Comparison of ENCODE assay signal across 11 cellular contexts in the genomic region with DNA sequence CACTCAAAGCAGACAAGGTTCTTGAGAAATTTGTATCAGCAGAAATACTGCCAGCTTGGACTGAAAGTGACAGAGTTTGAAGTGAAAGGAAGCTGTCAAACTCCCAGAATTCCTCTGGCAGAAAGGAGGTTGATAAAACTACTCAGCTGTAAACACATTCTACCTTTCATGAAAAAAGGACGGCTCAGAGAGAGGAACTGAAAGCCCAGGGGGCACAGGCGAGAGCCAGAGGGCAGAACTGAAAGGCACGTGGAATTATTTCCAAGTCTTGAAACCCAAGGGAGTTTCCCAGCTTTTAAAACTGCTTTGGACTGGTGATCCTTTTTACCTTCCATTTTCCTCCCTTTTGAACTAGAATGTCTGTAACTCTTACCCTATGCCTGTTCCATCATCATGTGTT. TPM values are rescaled to one million over a fixed set of nuclear protein-coding genes. Genes with fewer than 3 reads are reported as not detected.
A peak's percentile ranks its signal among the peaks of the same experiment; 100 is the strongest.
DNase-seq lines count a peak whose midpoint lies in the region; ATAC-seq and TF ChIP-seq lines count a peak whose summit lies in the region.
"Had no signal": no experiment of that assay in that cellular context is flagged by ENCODE, and none has a peak within 500 bp of the region (broad histone marks: within the 10 kb centered on the region; RNA-seq: fewer than 3 reads in every experiment).

No MANE protein-coding gene starts in this region.

- H2BK5ac ChIP-seq in mesenchymal stem cell (ENCODE audit: low read depth, low read length, poor library complexity, severe bottlenecking): no peak overlapping the region

- H3K4me3 ChIP-seq in OCI-LY1 (ENCODE audit: low read depth, low read length, poor library complexity, severe bottlenecking): no peak overlapping the region
- peak overlapping the region in 1 of 2 experiments; percentile 9 for H3K4me3 ChIP-seq in mesenchymal stem cell (ENCODE audit: insufficient read depth in 1 of 2, low read depth in 1 of 2, low read length in 2 of 2)

- H4K20me1 ChIP-seq in OCI-LY1 (ENCODE audit: insufficient read depth, low read length): no peaks in the 10 kb centered on the region

- H3F3A ChIP-seq in OCI-LY1 (ENCODE audit: insufficient read depth, low read length): no peaks in the 10 kb centered on the region

- H3K27me3 ChIP-seq in CD4-positive, alpha-beta T cell (ENCODE audit: control insufficient read depth, insufficient read depth, low read length): no peaks in the 10 kb centered on the region
- H3K27me3 ChIP-seq in OCI-LY1 (ENCODE audit: insufficient read depth, low read length) (no peaks in the 10 kb centered on the region), mesenchymal stem cell (ENCODE audit: control insufficient read depth in 1 of 2, insufficient read depth in 1 of 2, low read length in 2 of 2) (peaks cover 0 to 46% of the 10 kb centered on the region in 2 experiments)

- H3K36me3 ChIP-seq in OCI-LY1 (ENCODE audit: insufficient read depth, low read length) (no peaks in the 10 kb centered on the region), mesenchymal stem cell (ENCODE audit: control insufficient read depth in 1 of 2, insufficient read depth in 2 of 2, low read depth in 1 of 2, low read length in 2 of 2) (no peaks in the 10 kb centered on the region)

- peaks cover 16% of the 10 kb centered on the region for H3K4me1 Mint-ChIP-seq in CD4-positive, alpha-beta T cell (ENCODE audit: low read depth)

- peaks cover 11% of the 10 kb centered on the region for H3K4me1 ChIP-seq in OCI-LY1 (ENCODE audit: insufficient read depth, low read length, severe bottlenecking)
- no peaks in the 10 kb centered on the region for H3K4me1 ChIP-seq in mesenchymal stem cell (ENCODE audit: control insufficient read depth, insufficient read depth, low read depth, low read length)

- intact Hi-C loops in CD4-positive, alpha-beta T cell (cut with DNase I, micrococcal nuclease): no loop called here

- H3K9me2 ChIP-seq in OCI-LY1 (ENCODE audit: low read depth, low read length): no peaks in the 10 kb centered on the region

- H2BK12ac ChIP-seq in mesenchymal stem cell (ENCODE audit: low read length in 2 of 2): no peak overlapping the region

- H3K79me2 ChIP-seq in OCI-LY1 (ENCODE audit: insufficient read depth, low read length): no peaks in the 10 kb centered on the region

- H3K27ac ChIP-seq in CD4-positive, alpha-beta T cell (ENCODE audit: low read depth, low read length): no peak overlapping the region
- H3K27ac ChIP-seq in OCI-LY1 (ENCODE audit: low read depth, low read length, poor library complexity, severe bottlenecking): no peak overlapping the region
- H3K27ac ChIP-seq in mesenchymal stem cell (ENCODE audit: low read length, poor library complexity, severe bottlenecking): no peak overlapping the region
- H3K27ac ChIP-seq: HL-60 had no signal

- DNase-seq in CD4-positive, alpha-beta T cell: no peak
- no peak for DNase-seq in mesenchymal stem cell
- DNase-seq in activated CD4-positive, CD25-positive, alpha-beta regulatory T cell treated with anti-CD3 and anti-CD28 coated beads, Interleukin-2, amount 50 U/mL, for 72 hours: no peak
- no peak for DNase-seq in HCEC 1CT
- no peak for DNase-seq in central memory CD4-positive, alpha-beta T cell
- DNase-seq: anterior cingulate cortex, NCI-H446 had no signal

- no peak for TF ChIP-seq CTCF in CD4-positive, alpha-beta T cell (IDR thresholded peaks at IDR 0.05)
- TF ChIP-seq CTCF in OCI-LY1 (IDR thresholded peaks at IDR 0.05; ENCODE audit: low read length): no peak

- no peaks in the 10 kb centered on the region for H3K9me3 Mint-ChIP-seq in CD4-positive, alpha-beta T cell

- H2BK120ac ChIP-seq in mesenchymal stem cell (ENCODE audit: low read depth, low read length): no peak overlapping the region

- ATAC-seq in CD4-positive, alpha-beta T cell (ENCODE audit: poor library complexity): no peak
- peak; percentile 57 for ATAC-seq in GM19351 (IDR thresholded peaks at IDR 0.05; ENCODE audit: unreplicated experiment)
- ATAC-seq in GM18907 (IDR thresholded peaks at IDR 0.05; ENCODE audit: unreplicated experiment): no peak

- POLR2A ChIA-PET in CD4-positive, alpha-beta T cell (lab: Charles Lee): interaction anchor here (0.6 to 1.4 kb wide), 3 partner anchors 14 to 587 kb away, joined by 3 to 17 read pairs (median 7); a partner anchor contains a TSS

- no peak overlapping the region for H3K18ac ChIP-seq in mesenchymal stem cell (ENCODE audit: low read depth in 1 of 2, low read length in 2 of 2)

- H3K36me3 Mint-ChIP-seq in CD4-positive, alpha-beta T cell (ENCODE audit: low read depth): no peaks in the 10 kb centered on the region

- H3K9me3 ChIP-seq in CD4-positive, alpha-beta T cell (ENCODE audit: control insufficient read depth, low read length): no peaks in the 10 kb centered on the region
- H3K9me3 ChIP-seq in OCI-LY1 (ENCODE audit: low read length): no peaks in the 10 kb centered on the region
- H3K9me3 ChIP-seq in mesenchymal stem cell (ENCODE audit: control insufficient read depth, low read length): peaks cover 10% of the 10 kb centered on the region

- H3K9ac ChIP-seq in OCI-LY1 (ENCODE audit: low read length) (no peak overlapping the region), mesenchymal stem cell (ENCODE audit: low read length) (peak overlapping the region; percentile 43)

- 54% methylated on average over 3 of the region's 3 CpGs for WGBS in mesenchymal stem cell

- H4K8ac ChIP-seq in mesenchymal stem cell (ENCODE audit: low read length): no peak overlapping the region

- CTCF ChIA-PET in CD4-positive, alpha-beta T cell (lab: Charles Lee): no interaction called here

- H3K14ac ChIP-seq in mesenchymal stem cell (ENCODE audit: low read length in 2 of 2): no peak overlapping the region

- H4K91ac ChIP-seq in mesenchymal stem cell (ENCODE audit: low read length): no peak overlapping the region

- no peak overlapping the region for H3K23ac ChIP-seq in mesenchymal stem cell (ENCODE audit: low read length in 2 of 2)

- no peak overlapping the region for H3K4ac ChIP-seq in mesenchymal stem cell (ENCODE audit: low read depth in 1 of 2, low read length in 2 of 2)

- peak overlapping the region; percentile 79 for H3K27ac Mint-ChIP-seq in CD4-positive, alpha-beta T cell

- H3K79me1 ChIP-seq in mesenchymal stem cell (replicated peaks; ENCODE audit: low read length, poor library complexity, severe bottlenecking): no peaks in the 10 kb centered on the region

- H2AK5ac ChIP-seq in mesenchymal stem cell (ENCODE audit: low read length, severe bottlenecking): no peak overlapping the region

- H2AFZ ChIP-seq in OCI-LY1 (ENCODE audit: low read length): no peak overlapping the region
- H2AFZ ChIP-seq in mesenchymal stem cell (ENCODE audit: low read depth, low read length): no peak overlapping the region

- H3K4me2 ChIP-seq in OCI-LY1 (ENCODE audit: low read length) (peak overlapping the region; percentile 34; the same call in 1 of the 2 replicates), mesenchymal stem cell (ENCODE audit: low read length, poor library complexity, severe bottlenecking) (no peak overlapping the region)

- no peak overlapping the region for H2BK15ac ChIP-seq in mesenchymal stem cell (ENCODE audit: low read depth, poor library complexity, severe bottlenecking)

- H3K27me3 Mint-ChIP-seq in CD4-positive, alpha-beta T cell: no peaks in the 10 kb centered on the region

- H3K4me3 Mint-ChIP-seq in CD4-positive, alpha-beta T cell: peak overlapping the region; percentile 23

RNA-seq across cellular contexts. Expression of a gene that starts 14.5 kb away (rescaled TPM):
- 10 to 100 TPM; 59.9 to 67.7 TPM for total RNA-seq in CD4-positive, alpha-beta T cell
- 24.7 TPM for polyA plus RNA-seq in mesenchymal stem cell (2013, experiment 1 of 2)
- polyA plus RNA-seq in mesenchymal stem cell (2013, experiment 2 of 2): 22.7 TPM
